Comparison of ENCODE assay signal across 1 cellular context in the genomic region with DNA sequence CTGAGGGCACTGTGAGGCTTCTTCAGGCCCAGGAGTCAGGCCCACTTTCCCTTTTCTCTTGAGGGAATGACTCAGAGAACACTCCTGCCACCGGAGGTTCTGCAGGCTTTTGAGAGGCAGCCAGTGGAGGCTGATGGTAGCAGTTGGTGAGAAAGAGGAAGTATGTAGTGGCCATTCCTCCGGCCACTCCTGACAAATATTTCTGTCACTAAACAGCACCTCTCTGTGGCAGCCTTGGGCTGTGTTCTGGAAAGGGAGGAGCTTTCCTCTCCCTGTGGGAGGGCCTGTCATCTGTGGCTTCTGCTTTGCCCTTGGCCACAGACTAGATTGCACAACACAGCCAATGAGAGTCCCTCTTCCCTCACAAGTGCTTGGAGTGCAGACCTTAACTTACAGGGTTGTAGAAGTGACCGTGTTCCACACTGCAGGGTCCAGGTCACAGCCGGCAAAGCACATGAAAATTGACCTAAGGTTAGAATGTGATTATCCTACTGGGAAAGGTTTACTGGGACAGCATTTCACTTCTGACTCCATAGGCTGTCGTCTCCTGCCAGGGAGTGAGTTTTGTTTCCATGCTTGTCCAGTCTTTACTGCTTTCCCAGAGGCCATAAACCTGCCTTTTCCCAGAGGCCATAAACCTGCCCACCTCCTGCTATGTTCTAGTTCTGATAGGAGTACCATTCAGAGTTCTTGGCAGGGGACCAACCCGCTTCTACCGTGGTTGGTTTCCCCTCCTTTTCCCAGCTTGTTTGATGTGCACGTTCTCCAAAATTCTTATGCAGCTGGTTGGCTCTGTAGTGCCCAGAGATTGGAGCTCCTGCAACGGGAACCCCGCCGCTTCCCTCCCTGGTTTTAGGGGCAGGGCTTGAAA.
A peak's percentile ranks its signal among the peaks of the same experiment; 100 is the strongest.
TF ChIP-seq lines count a peak whose summit lies in the region.

No MANE protein-coding gene starts in this region.

TF ChIP-seq in K562, 482 proteins besides CTCF, POLR2A, EP300 and RAD21 (continued from another document and continues in another):
- TF ChIP-seq RB1 (IDR thresholded peaks at IDR 0.05; ENCODE audit: low read depth) (no peak; the same call in 1 of the 2 replicates), POLR2H (tag; IDR thresholded peaks at IDR 0.05; ENCODE audit: low read depth) (no peak), ZNF766 (CRISPR knock-in tag; conservative IDR thresholded peaks at IDR 0.05) (no peak), ETV1 (tag; conservative IDR thresholded peaks at IDR 0.05; ENCODE audit: low read depth) (peak; percentile 78), SMAD2 (IDR thresholded peaks at IDR 0.05; ENCODE audit: low read depth, low read length) (no peak), COPS2 (conservative IDR thresholded peaks at IDR 0.05) (no peak), ZNF57 (CRISPR knock-in tag; IDR thresholded peaks at IDR 0.05) (no peak), MYC (IDR thresholded peaks at IDR 0.05; ENCODE audit: low read depth, low read length) (0 out of 2 replicates have a peak, but pooled peaks have one; percentile 28), MYC (CRISPR knock-in tag; IDR thresholded peaks at IDR 0.05; ENCODE audit: borderline replicate concordance, low read depth) (no peak), MEF2A (IDR thresholded peaks at IDR 0.05; ENCODE audit: control insufficient read depth, low read depth, low read length) (no peak), MYBL2 (IDR thresholded peaks at IDR 0.05; ENCODE audit: low read depth) (no peak; the same call in 1 of the 2 replicates), MYBL2 (CRISPR knock-in tag; IDR thresholded peaks at IDR 0.05; ENCODE audit: borderline replicate concordance) (no peak), NCOA4 (IDR thresholded peaks at IDR 0.05; ENCODE audit: partially characterized antibody) (no peak), ZEB2 (IDR thresholded peaks at IDR 0.05) (0 out of 2 replicates have a peak, but pooled peaks have one; percentile 54), SUPT5H (IDR thresholded peaks at IDR 0.05) (no peak), ESRRB (CRISPR knock-in tag; IDR thresholded peaks at IDR 0.05; ENCODE audit: borderline replicate concordance) (no peak), NCOA1 (IDR thresholded peaks at IDR 0.05; ENCODE audit: low read depth) (no peak), EHMT2 (IDR thresholded peaks at IDR 0.05) (peak; percentile 41; the same call in 1 of the 2 replicates), ZBTB1 (CRISPR knock-in tag; IDR thresholded peaks at IDR 0.05; ENCODE audit: borderline replicate concordance, low read depth) (no peak)
- TF ChIP-seq, protein P1, sequence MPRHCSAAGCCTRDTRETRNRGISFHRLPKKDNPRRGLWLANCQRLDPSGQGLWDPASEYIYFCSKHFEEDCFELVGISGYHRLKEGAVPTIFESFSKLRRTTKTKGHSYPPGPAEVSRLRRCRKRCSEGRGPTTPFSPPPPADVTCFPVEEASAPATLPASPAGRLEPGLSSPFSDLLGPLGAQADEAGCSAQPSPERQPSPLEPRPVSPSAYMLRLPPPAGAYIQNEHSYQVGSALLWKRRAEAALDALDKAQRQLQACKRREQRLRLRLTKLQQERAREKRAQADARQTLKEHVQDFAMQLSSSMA (CRISPR knock-in tag; IDR thresholded peaks at IDR 0.05), result no peak
- TF ChIP-seq, protein P2, sequence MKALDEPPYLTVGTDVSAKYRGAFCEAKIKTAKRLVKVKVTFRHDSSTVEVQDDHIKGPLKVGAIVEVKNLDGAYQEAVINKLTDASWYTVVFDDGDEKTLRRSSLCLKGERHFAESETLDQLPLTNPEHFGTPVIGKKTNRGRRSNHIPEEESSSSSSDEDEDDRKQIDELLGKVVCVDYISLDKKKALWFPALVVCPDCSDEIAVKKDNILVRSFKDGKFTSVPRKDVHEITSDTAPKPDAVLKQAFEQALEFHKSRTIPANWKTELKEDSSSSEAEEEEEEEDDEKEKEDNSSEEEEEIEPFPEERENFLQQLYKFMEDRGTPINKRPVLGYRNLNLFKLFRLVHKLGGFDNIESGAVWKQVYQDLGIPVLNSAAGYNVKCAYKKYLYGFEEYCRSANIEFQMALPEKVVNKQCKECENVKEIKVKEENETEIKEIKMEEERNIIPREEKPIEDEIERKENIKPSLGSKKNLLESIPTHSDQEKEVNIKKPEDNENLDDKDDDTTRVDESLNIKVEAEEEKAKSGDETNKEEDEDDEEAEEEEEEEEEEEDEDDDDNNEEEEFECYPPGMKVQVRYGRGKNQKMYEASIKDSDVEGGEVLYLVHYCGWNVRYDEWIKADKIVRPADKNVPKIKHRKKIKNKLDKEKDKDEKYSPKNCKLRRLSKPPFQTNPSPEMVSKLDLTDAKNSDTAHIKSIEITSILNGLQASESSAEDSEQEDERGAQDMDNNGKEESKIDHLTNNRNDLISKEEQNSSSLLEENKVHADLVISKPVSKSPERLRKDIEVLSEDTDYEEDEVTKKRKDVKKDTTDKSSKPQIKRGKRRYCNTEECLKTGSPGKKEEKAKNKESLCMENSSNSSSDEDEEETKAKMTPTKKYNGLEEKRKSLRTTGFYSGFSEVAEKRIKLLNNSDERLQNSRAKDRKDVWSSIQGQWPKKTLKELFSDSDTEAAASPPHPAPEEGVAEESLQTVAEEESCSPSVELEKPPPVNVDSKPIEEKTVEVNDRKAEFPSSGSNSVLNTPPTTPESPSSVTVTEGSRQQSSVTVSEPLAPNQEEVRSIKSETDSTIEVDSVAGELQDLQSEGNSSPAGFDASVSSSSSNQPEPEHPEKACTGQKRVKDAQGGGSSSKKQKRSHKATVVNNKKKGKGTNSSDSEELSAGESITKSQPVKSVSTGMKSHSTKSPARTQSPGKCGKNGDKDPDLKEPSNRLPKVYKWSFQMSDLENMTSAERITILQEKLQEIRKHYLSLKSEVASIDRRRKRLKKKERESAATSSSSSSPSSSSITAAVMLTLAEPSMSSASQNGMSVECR (CRISPR knock-in tag; IDR thresholded peaks at IDR 0.05), result 0 out of 2 replicates have a peak, but pooled peaks have one; percentile 42
- TF ChIP-seq, protein P3, sequence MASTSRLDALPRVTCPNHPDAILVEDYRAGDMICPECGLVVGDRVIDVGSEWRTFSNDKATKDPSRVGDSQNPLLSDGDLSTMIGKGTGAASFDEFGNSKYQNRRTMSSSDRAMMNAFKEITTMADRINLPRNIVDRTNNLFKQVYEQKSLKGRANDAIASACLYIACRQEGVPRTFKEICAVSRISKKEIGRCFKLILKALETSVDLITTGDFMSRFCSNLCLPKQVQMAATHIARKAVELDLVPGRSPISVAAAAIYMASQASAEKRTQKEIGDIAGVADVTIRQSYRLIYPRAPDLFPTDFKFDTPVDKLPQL (IDR thresholded peaks at IDR 0.05; ENCODE audit: extremely low read depth, insufficient read length), result no peak
- TF ChIP-seq, protein P4, sequence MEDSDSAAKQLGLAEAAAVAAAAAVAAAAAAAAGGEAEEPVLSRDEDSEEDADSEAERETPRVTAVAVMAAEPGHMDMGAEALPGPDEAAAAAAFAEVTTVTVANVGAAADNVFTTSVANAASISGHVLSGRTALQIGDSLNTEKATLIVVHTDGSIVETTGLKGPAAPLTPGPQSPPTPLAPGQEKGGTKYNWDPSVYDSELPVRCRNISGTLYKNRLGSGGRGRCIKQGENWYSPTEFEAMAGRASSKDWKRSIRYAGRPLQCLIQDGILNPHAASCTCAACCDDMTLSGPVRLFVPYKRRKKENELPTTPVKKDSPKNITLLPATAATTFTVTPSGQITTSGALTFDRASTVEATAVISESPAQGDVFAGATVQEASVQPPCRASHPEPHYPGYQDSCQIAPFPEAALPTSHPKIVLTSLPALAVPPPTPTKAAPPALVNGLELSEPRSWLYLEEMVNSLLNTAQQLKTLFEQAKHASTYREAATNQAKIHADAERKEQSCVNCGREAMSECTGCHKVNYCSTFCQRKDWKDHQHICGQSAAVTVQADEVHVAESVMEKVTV (CRISPR knock-in tag; IDR thresholded peaks at IDR 0.05), result peak; percentile 94
- TF ChIP-seq, protein P5, sequence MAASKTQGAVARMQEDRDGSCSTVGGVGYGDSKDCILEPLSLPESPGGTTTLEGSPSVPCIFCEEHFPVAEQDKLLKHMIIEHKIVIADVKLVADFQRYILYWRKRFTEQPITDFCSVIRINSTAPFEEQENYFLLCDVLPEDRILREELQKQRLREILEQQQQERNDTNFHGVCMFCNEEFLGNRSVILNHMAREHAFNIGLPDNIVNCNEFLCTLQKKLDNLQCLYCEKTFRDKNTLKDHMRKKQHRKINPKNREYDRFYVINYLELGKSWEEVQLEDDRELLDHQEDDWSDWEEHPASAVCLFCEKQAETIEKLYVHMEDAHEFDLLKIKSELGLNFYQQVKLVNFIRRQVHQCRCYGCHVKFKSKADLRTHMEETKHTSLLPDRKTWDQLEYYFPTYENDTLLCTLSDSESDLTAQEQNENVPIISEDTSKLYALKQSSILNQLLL (CRISPR knock-in tag; IDR thresholded peaks at IDR 0.05; ENCODE audit: borderline replicate concordance), result no peak
- TF ChIP-seq, protein P6, sequence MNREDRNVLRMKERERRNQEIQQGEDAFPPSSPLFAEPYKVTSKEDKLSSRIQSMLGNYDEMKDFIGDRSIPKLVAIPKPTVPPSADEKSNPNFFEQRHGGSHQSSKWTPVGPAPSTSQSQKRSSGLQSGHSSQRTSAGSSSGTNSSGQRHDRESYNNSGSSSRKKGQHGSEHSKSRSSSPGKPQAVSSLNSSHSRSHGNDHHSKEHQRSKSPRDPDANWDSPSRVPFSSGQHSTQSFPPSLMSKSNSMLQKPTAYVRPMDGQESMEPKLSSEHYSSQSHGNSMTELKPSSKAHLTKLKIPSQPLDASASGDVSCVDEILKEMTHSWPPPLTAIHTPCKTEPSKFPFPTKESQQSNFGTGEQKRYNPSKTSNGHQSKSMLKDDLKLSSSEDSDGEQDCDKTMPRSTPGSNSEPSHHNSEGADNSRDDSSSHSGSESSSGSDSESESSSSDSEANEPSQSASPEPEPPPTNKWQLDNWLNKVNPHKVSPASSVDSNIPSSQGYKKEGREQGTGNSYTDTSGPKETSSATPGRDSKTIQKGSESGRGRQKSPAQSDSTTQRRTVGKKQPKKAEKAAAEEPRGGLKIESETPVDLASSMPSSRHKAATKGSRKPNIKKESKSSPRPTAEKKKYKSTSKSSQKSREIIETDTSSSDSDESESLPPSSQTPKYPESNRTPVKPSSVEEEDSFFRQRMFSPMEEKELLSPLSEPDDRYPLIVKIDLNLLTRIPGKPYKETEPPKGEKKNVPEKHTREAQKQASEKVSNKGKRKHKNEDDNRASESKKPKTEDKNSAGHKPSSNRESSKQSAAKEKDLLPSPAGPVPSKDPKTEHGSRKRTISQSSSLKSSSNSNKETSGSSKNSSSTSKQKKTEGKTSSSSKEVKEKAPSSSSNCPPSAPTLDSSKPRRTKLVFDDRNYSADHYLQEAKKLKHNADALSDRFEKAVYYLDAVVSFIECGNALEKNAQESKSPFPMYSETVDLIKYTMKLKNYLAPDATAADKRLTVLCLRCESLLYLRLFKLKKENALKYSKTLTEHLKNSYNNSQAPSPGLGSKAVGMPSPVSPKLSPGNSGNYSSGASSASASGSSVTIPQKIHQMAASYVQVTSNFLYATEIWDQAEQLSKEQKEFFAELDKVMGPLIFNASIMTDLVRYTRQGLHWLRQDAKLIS (CRISPR knock-in tag; IDR thresholded peaks at IDR 0.05), result peak; percentile 71; the same call in 1 of the 2 replicates
- TF ChIP-seq, protein P7, sequence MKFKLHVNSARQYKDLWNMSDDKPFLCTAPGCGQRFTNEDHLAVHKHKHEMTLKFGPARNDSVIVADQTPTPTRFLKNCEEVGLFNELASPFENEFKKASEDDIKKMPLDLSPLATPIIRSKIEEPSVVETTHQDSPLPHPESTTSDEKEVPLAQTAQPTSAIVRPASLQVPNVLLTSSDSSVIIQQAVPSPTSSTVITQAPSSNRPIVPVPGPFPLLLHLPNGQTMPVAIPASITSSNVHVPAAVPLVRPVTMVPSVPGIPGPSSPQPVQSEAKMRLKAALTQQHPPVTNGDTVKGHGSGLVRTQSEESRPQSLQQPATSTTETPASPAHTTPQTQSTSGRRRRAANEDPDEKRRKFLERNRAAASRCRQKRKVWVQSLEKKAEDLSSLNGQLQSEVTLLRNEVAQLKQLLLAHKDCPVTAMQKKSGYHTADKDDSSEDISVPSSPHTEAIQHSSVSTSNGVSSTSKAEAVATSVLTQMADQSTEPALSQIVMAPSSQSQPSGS (CRISPR knock-in tag; IDR thresholded peaks at IDR 0.05), result no peak
- TF ChIP-seq, protein P8, sequence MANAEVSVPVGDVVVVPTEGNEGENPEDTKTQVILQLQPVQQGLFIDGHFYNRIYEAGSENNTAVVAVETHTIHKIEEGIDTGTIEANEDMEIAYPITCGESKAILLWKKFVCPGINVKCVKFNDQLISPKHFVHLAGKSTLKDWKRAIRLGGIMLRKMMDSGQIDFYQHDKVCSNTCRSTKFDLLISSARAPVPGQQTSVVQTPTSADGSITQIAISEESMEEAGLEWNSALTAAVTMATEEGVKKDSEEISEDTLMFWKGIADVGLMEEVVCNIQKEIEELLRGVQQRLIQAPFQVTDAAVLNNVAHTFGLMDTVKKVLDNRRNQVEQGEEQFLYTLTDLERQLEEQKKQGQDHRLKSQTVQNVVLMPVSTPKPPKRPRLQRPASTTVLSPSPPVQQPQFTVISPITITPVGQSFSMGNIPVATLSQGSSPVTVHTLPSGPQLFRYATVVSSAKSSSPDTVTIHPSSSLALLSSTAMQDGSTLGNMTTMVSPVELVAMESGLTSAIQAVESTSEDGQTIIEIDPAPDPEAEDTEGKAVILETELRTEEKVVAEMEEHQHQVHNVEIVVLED (CRISPR knock-in tag; IDR thresholded peaks at IDR 0.05), result no peak
- TF ChIP-seq, protein P9, sequence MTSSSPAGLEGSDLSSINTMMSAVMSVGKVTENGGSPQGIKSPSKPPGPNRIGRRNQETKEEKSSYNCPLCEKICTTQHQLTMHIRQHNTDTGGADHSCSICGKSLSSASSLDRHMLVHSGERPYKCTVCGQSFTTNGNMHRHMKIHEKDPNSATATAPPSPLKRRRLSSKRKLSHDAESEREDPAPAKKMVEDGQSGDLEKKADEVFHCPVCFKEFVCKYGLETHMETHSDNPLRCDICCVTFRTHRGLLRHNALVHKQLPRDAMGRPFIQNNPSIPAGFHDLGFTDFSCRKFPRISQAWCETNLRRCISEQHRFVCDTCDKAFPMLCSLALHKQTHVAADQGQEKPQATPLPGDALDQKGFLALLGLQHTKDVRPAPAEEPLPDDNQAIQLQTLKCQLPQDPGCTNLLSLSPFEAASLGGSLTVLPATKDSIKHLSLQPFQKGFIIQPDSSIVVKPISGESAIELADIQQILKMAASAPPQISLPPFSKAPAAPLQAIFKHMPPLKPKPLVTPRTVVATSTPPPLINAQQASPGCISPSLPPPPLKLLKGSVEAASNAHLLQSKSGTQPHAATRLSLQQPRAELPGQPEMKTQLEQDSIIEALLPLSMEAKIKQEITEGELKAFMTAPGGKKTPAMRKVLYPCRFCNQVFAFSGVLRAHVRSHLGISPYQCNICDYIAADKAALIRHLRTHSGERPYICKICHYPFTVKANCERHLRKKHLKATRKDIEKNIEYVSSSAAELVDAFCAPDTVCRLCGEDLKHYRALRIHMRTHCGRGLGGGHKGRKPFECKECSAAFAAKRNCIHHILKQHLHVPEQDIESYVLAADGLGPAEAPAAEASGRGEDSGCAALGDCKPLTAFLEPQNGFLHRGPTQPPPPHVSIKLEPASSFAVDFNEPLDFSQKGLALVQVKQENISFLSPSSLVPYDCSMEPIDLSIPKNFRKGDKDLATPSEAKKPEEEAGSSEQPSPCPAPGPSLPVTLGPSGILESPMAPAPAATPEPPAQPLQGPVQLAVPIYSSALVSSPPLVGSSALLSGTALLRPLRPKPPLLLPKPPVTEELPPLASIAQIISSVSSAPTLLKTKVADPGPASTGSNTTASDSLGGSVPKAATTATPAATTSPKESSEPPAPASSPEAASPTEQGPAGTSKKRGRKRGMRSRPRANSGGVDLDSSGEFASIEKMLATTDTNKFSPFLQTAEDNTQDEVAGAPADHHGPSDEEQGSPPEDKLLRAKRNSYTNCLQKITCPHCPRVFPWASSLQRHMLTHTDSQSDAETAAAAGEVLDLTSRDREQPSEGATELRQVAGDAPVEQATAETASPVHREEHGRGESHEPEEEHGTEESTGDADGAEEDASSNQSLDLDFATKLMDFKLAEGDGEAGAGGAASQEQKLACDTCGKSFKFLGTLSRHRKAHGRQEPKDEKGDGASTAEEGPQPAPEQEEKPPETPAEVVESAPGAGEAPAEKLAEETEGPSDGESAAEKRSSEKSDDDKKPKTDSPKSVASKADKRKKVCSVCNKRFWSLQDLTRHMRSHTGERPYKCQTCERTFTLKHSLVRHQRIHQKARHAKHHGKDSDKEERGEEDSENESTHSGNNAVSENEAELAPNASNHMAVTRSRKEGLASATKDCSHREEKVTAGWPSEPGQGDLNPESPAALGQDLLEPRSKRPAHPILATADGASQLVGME (CRISPR knock-in tag; IDR thresholded peaks at IDR 0.05), result 0 out of 2 replicates have a peak, but pooled peaks have one; percentile 55
